Comparison of ENCODE assay signal across 13 cellular contexts in genomic region chr12:124744273-124744640, GRCh38.
A peak's percentile ranks its signal among the peaks of the same experiment; 100 is the strongest.
DNase-seq lines count a peak whose midpoint lies in the region; ATAC-seq and TF ChIP-seq lines count a peak whose summit lies in the region.
"Had no signal": no experiment of that assay in that cellular context is flagged by ENCODE, and none has a peak within 500 bp of the region (broad histone marks: within the 10 kb centered on the region; RNA-seq: fewer than 3 reads in every experiment).

No MANE protein-coding gene starts in this region.

- 97% methylated on average over 7 of the region's 7 CpGs for WGBS in mammary epithelial cell (ENCODE audit: low coverage, missing lambda C conversion rate)

- no peaks in the 10 kb centered on the region for H4K20me1 ChIP-seq in mammary epithelial cell (ENCODE audit: insufficient read depth, low read length)
- H4K20me1 ChIP-seq: BLaER1 treated with 17β-estradiol and CSF1 and Interleukin-3, amounts not matched to agents 10 nM and 100 nM had no signal

- H3K79me2 ChIP-seq in mammary epithelial cell (ENCODE audit: insufficient read depth, low read length), result no peaks in the 10 kb centered on the region

- H3K27ac Mint-ChIP-seq in brain (peak overlapping the region; percentile 23 to 95 (median 74)), nephron (peak overlapping the region; percentile 88 to 97 (median 97)), type B pancreatic cell (peak overlapping the region; percentile 61), natural killer cell (no peak overlapping the region)

- ATAC-seq in GM18873 (IDR thresholded peaks at IDR 0.05; ENCODE audit: low FRiP score, unreplicated experiment) (no peak), natural killer cell (no peak)

- dilution Hi-C loops in mammary epithelial cell (cut with HindIII; ENCODE audit: low sequenced_read_pairs), result no loop called here

- H3K4me1 Mint-ChIP-seq in brain (peaks cover 56% of the 10 kb centered on the region), nephron (peaks cover 68% of the 10 kb centered on the region), type B pancreatic cell (ENCODE audit: unreplicated experiment) (peaks cover 67% of the 10 kb centered on the region), natural killer cell (peaks cover 12 to 13% of the 10 kb centered on the region in 2 donors)

- H3K27ac ChIP-seq in breast epithelium, result peak overlapping the region; percentile 87 to 91
- H3K27ac ChIP-seq in mammary epithelial cell (ENCODE audit: insufficient read depth, low read depth, low read length), result no peak overlapping the region

- H2AFZ ChIP-seq in mammary epithelial cell (ENCODE audit: low read depth, low read length), result no peak overlapping the region

- H3K9me3 ChIP-seq in breast epithelium (no peaks in the 10 kb centered on the region), mammary epithelial cell (replicated peaks; ENCODE audit: insufficient read depth, low read length) (no peaks in the 10 kb centered on the region)

- H3K36me3 Mint-ChIP-seq in brain (no peaks in the 10 kb centered on the region), nephron (ENCODE audit: low read depth) (no peaks in the 10 kb centered on the region), type B pancreatic cell (no peaks in the 10 kb centered on the region), natural killer cell (peaks cover 6% of the 10 kb centered on the region)

- H3K9me3 Mint-ChIP-seq in brain, result peaks cover 0 to 49% (median 5%) of the 10 kb centered on the region in 5 experiments
- no peaks in the 10 kb centered on the region for H3K9me3 Mint-ChIP-seq in nephron
- no peaks in the 10 kb centered on the region for H3K9me3 Mint-ChIP-seq in type B pancreatic cell
- no peaks in the 10 kb centered on the region for H3K9me3 Mint-ChIP-seq in natural killer cell

- DNase-seq in breast epithelium (ENCODE audit: low spot score in 2 of 2) (no peak), mammary epithelial cell (no peak), type B pancreatic cell (ENCODE audit: extremely low spot score, unreplicated experiment) (no peak), T1000 (lab: John Stamatoyannopoulos, UW) (no peak), natural killer cell (no peak)
- DNase-seq: activated CD4-positive, CD25-positive, alpha-beta regulatory T cell treated with anti-CD3 and anti-CD28 coated beads, Interleukin-2, amount 50 U/mL, for 72 hours; NCI-H187; nephron progenitor cell; SIG-M5 had no signal

- no peak overlapping the region for H3K9ac ChIP-seq in mammary epithelial cell (ENCODE audit: insufficient read depth, low read length)
- H3K9ac ChIP-seq: BLaER1 treated with 17β-estradiol and CSF1 and Interleukin-3, amounts not matched to agents 10 nM and 100 nM had no signal

- BruUV-seq in mammary epithelial cell (replicated peaks; lab: Mats Ljungman, UMichigan), result no TSS peak

- H3K36me3 ChIP-seq in breast epithelium, result no peaks in the 10 kb centered on the region
- no peaks in the 10 kb centered on the region for H3K36me3 ChIP-seq in mammary epithelial cell (ENCODE audit: insufficient read depth, low read length)
- H3K36me3 ChIP-seq: BLaER1 treated with 17β-estradiol and CSF1 and Interleukin-3, amounts not matched to agents 10 nM and 100 nM had no signal

- H3K4me1 ChIP-seq in breast epithelium (peaks cover 17 to 37% of the 10 kb centered on the region in 2 donors), mammary epithelial cell (ENCODE audit: insufficient read depth, low read length) (peaks cover 30% of the 10 kb centered on the region)

- H3K27me3 ChIP-seq in breast epithelium (no peaks in the 10 kb centered on the region), mammary epithelial cell (ENCODE audit: insufficient read depth, low read length) (no peaks in the 10 kb centered on the region)
- H3K27me3 ChIP-seq: BLaER1 treated with 17β-estradiol and CSF1 and Interleukin-3, amounts not matched to agents 10 nM and 100 nM had no signal

- no peak for TF ChIP-seq CTCF in breast epithelium (IDR thresholded peaks at IDR 0.05)
- TF ChIP-seq CTCF in mammary epithelial cell (conservative IDR thresholded peaks at IDR 0.05 in 1 of 2, IDR thresholded peaks at IDR 0.05 in 1 of 2; ENCODE audit: extremely low read depth in 1 of 2, insufficient read depth in 1 of 2, low read depth in 1 of 2, low read length in 2 of 2), result no peak
- TF ChIP-seq CTCF in brain (conservative IDR thresholded peaks at IDR 0.05), result no peak
- no peak for TF ChIP-seq CTCF in nephron (IDR thresholded peaks at IDR 0.05; ENCODE audit: unreplicated experiment in 3 of 3)
- TF ChIP-seq CTCF in type B pancreatic cell (conservative IDR thresholded peaks at IDR 0.05), result no peak
- TF ChIP-seq CTCF in natural killer cell (IDR thresholded peaks at IDR 0.05), result no peak

- TF ChIP-seq POLR2A in breast epithelium (IDR thresholded peaks at IDR 0.05), result no peak

- CTCF ChIA-PET in mammary epithelial cell (lab: Charles Lee; ENCODE audit: low non-redundant PET), result no interaction called here

- H3K4me3 Mint-ChIP-seq in brain (peak overlapping the region in 1 of 5 experiments; percentile 9), nephron (no peak overlapping the region), type B pancreatic cell (peak overlapping the region; percentile 2), natural killer cell (no peak overlapping the region)
- H3K4me3 Mint-ChIP-seq: nephron progenitor cell had no signal

- intact Hi-C loops in breast epithelium (cut with DNase I; ENCODE audit: low total_unique reads) (no loop called here), mammary epithelial cell (cut with micrococcal nuclease) (no loop called here), natural killer cell (cut with micrococcal nuclease) (no loop called here)

- peaks cover 6% of the 10 kb centered on the region for H3K27me3 Mint-ChIP-seq in brain
- peaks cover 9% of the 10 kb centered on the region for H3K27me3 Mint-ChIP-seq in nephron (ENCODE audit: low read depth)
- H3K27me3 Mint-ChIP-seq in type B pancreatic cell, result no peaks in the 10 kb centered on the region
- peaks cover 44 to 52% of the 10 kb centered on the region in 2 donors for H3K27me3 Mint-ChIP-seq in natural killer cell (ENCODE audit: low read depth in 2 of 2)

- in situ Hi-C loops in mammary epithelial cell (cut with MboI; ENCODE audit: low sequenced_read_pairs in 2 of 2), result loop anchor here in 1 of 2 donors (10.0 kb wide), 1 partner anchor 169 kb away; no protein-coding TSS in a partner anchor

- no peak overlapping the region for H3K4me2 ChIP-seq in mammary epithelial cell (ENCODE audit: insufficient read depth, low read depth, low read length)

- H3K4me3 ChIP-seq in breast epithelium, result no peak overlapping the region
- H3K4me3 ChIP-seq in mammary epithelial cell (replicated peaks in 1 of 3; ENCODE audit: insufficient read depth in 1 of 3, low read depth in 2 of 3, low read length in 3 of 3), result no peak overlapping the region
- H3K4me3 ChIP-seq: BLaER1 treated with 17β-estradiol and CSF1 and Interleukin-3, amounts not matched to agents 10 nM and 100 nM had no signal

Comparison
In these comparisons a context has a peak if more than half of its experiments do, and no peak if none do; other contexts are left out.
1. H3K27ac Mint-ChIP-seq: peak in brain (5 of 5), nephron (3 of 3) and type B pancreatic cell (single experiment); none in natural killer cell (0 of 2).